Comparison of ENCODE assay signal across 2 cellular contexts in the genomic region with DNA sequence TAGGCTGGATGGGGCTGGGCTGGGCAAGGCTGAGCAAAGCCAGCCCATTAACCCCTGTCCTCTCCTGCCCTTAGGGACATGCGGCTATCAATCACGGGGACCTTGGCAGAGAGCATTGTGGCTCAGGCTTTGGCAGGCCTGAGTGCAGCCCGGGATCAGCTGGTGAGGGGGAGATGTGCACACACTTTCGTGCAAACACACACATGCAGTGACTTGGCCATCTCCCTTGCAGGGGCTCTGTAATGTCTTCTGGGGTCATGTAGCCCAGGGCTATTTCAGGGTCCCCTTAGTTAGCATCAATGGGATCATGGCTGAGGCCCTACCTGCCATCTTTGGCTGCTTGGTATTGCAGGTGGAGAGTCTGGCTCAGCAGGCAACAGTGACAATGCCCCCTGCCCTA.
TF ChIP-seq lines count a peak whose summit lies in the region.

No MANE protein-coding gene starts in this region.

TF ChIP-seq in GM23338, 12 proteins besides CTCF, POLR2A, EP300 and RAD21:
- TF ChIP-seq ZNF331 (CRISPR knock-in tag; IDR thresholded peaks at IDR 0.05; ENCODE audit: low read depth) (no peak), ETS1 (IDR thresholded peaks at IDR 0.05) (no peak), STAT1 (IDR thresholded peaks at IDR 0.05; ENCODE audit: unreplicated experiment) (no peak), ZNF114 (CRISPR knock-in tag; IDR thresholded peaks at IDR 0.05) (no peak), POLR2AphosphoS5 (IDR thresholded peaks at IDR 0.05; ENCODE audit: low read depth) (no peak), EZH2phosphoT487 (IDR thresholded peaks at IDR 0.05; ENCODE audit: unreplicated experiment) (no peak), EZH2 (IDR thresholded peaks at IDR 0.05; ENCODE audit: low read depth, unreplicated experiment) (no peak), NANOG (IDR thresholded peaks at IDR 0.05; ENCODE audit: borderline replicate concordance) (no peak), JUNB (IDR thresholded peaks at IDR 0.05; ENCODE audit: unreplicated experiment) (no peak)
- TF ChIP-seq, protein P1, sequence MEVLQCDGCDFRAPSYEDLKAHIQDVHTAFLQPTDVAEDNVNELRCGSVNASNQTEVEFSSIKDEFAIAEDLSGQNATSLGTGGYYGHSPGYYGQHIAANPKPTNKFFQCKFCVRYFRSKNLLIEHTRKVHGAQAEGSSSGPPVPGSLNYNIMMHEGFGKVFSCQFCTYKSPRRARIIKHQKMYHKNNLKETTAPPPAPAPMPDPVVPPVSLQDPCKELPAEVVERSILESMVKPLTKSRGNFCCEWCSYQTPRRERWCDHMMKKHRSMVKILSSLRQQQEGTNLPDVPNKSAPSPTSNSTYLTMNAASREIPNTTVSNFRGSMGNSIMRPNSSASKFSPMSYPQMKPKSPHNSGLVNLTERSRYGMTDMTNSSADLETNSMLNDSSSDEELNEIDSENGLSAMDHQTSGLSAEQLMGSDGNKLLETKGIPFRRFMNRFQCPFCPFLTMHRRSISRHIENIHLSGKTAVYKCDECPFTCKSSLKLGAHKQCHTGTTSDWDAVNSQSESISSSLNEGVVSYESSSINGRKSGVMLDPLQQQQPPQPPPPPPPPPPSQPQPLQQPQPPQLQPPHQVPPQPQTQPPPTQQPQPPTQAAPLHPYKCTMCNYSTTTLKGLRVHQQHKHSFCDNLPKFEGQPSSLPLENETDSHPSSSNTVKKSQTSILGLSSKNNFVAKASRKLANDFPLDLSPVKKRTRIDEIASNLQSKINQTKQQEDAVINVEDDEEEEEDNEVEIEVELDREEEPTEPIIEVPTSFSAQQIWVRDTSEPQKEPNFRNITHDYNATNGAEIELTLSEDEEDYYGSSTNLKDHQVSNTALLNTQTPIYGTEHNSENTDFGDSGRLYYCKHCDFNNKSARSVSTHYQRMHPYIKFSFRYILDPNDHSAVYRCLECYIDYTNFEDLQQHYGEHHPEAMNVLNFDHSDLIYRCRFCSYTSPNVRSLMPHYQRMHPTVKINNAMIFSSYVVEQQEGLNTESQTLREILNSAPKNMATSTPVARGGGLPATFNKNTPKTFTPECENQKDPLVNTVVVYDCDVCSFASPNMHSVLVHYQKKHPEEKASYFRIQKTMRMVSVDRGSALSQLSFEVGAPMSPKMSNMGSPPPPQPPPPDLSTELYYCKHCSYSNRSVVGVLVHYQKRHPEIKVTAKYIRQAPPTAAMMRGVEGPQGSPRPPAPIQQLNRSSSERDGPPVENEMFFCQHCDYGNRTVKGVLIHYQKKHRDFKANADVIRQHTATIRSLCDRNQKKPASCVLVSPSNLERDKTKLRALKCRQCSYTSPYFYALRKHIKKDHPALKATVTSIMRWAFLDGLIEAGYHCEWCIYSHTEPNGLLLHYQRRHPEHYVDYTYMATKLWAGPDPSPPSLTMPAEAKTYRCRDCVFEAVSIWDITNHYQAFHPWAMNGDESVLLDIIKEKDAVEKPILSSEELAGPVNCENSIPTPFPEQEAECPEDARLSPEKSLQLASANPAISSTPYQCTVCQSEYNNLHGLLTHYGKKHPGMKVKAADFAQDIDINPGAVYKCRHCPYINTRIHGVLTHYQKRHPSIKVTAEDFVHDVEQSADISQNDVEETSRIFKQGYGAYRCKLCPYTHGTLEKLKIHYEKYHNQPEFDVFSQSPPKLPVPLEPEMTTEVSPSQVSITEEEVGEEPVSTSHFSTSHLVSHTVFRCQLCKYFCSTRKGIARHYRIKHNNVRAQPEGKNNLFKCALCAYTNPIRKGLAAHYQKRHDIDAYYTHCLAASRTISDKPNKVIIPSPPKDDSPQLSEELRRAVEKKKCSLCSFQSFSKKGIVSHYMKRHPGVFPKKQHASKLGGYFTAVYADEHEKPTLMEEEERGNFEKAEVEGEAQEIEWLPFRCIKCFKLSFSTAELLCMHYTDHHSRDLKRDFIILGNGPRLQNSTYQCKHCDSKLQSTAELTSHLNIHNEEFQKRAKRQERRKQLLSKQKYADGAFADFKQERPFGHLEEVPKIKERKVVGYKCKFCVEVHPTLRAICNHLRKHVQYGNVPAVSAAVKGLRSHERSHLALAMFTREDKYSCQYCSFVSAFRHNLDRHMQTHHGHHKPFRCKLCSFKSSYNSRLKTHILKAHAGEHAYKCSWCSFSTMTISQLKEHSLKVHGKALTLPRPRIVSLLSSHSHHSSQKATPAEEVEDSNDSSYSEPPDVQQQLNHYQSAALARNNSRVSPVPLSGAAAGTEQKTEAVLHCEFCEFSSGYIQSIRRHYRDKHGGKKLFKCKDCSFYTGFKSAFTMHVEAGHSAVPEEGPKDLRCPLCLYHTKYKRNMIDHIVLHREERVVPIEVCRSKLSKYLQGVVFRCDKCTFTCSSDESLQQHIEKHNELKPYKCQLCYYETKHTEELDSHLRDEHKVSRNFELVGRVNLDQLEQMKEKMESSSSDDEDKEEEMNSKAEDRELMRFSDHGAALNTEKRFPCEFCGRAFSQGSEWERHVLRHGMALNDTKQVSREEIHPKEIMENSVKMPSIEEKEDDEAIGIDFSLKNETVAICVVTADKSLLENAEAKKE (CRISPR knock-in tag; IDR thresholded peaks at IDR 0.05), result no peak

TF ChIP-seq in K562, 482 proteins besides CTCF, POLR2A, EP300 and RAD21:
- TF ChIP-seq ZNF764 (CRISPR knock-in tag; IDR thresholded peaks at IDR 0.05; ENCODE audit: low read depth) (no peak), KLF16 (IDR thresholded peaks at IDR 0.05) (no peak), CREB1 (IDR thresholded peaks at IDR 0.05) (no peak), CREB1 (CRISPR knock-in tag; IDR thresholded peaks at IDR 0.05) (0 out of 2 replicates have a peak, but pooled peaks have one; percentile 3), ZNF408 (CRISPR knock-in tag; IDR thresholded peaks at IDR 0.05; ENCODE audit: low read depth) (no peak), MAX (CRISPR knock-in tag; IDR thresholded peaks at IDR 0.05) (0 out of 2 replicates have a peak, but pooled peaks have one; percentile 14)
